Comparison of ENCODE assay signal across 1 cellular context in genomic region chr6:23245559-23245958, GRCh38.
TF ChIP-seq lines count a peak whose summit lies in the region.

No MANE protein-coding gene starts in this region.

TF ChIP-seq in SK-N-SH treated with all-trans-retinoic acid at 6 μM for 48 hours, 23 proteins besides CTCF, POLR2A, EP300 and RAD21 (continued from another document):
- TF ChIP-seq, protein P1, sequence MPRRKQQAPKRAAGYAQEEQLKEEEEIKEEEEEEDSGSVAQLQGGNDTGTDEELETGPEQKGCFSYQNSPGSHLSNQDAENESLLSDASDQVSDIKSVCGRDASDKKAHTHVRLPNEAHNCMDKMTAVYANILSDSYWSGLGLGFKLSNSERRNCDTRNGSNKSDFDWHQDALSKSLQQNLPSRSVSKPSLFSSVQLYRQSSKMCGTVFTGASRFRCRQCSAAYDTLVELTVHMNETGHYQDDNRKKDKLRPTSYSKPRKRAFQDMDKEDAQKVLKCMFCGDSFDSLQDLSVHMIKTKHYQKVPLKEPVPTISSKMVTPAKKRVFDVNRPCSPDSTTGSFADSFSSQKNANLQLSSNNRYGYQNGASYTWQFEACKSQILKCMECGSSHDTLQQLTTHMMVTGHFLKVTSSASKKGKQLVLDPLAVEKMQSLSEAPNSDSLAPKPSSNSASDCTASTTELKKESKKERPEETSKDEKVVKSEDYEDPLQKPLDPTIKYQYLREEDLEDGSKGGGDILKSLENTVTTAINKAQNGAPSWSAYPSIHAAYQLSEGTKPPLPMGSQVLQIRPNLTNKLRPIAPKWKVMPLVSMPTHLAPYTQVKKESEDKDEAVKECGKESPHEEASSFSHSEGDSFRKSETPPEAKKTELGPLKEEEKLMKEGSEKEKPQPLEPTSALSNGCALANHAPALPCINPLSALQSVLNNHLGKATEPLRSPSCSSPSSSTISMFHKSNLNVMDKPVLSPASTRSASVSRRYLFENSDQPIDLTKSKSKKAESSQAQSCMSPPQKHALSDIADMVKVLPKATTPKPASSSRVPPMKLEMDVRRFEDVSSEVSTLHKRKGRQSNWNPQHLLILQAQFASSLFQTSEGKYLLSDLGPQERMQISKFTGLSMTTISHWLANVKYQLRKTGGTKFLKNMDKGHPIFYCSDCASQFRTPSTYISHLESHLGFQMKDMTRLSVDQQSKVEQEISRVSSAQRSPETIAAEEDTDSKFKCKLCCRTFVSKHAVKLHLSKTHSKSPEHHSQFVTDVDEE (CRISPR knock-in tag; IDR thresholded peaks at IDR 0.05), result peak; percentile 98
- no peak for TF ChIP-seq PPARA (CRISPR knock-in tag; IDR thresholded peaks at IDR 0.05; ENCODE audit: borderline replicate concordance)
- 0 out of 2 replicates have a peak, but pooled peaks have one; percentile 60 for TF ChIP-seq SNAI2 (CRISPR knock-in tag; IDR thresholded peaks at IDR 0.05)
- 0 out of 2 replicates have a peak, but pooled peaks have one; percentile 60 for TF ChIP-seq CSDC2 (CRISPR knock-in tag; IDR thresholded peaks at IDR 0.05)
- TF ChIP-seq ZC3H10 (CRISPR knock-in tag; IDR thresholded peaks at IDR 0.05), result peak; percentile 82; the same call in 1 of the 2 replicates
- no peak for TF ChIP-seq RARB (CRISPR knock-in tag; IDR thresholded peaks at IDR 0.05)
- TF ChIP-seq TOX (CRISPR knock-in tag; IDR thresholded peaks at IDR 0.05; ENCODE audit: borderline replicate concordance), result no peak
- no peak for TF ChIP-seq BACH2 (CRISPR knock-in tag; IDR thresholded peaks at IDR 0.05; ENCODE audit: borderline replicate concordance)
- peak; percentile 97 for TF ChIP-seq ISL1 (CRISPR knock-in tag; IDR thresholded peaks at IDR 0.05)
- TF ChIP-seq ARNTL (CRISPR knock-in tag; IDR thresholded peaks at IDR 0.05; ENCODE audit: borderline replicate concordance, low read depth), result no peak
- TF ChIP-seq, protein P2, sequence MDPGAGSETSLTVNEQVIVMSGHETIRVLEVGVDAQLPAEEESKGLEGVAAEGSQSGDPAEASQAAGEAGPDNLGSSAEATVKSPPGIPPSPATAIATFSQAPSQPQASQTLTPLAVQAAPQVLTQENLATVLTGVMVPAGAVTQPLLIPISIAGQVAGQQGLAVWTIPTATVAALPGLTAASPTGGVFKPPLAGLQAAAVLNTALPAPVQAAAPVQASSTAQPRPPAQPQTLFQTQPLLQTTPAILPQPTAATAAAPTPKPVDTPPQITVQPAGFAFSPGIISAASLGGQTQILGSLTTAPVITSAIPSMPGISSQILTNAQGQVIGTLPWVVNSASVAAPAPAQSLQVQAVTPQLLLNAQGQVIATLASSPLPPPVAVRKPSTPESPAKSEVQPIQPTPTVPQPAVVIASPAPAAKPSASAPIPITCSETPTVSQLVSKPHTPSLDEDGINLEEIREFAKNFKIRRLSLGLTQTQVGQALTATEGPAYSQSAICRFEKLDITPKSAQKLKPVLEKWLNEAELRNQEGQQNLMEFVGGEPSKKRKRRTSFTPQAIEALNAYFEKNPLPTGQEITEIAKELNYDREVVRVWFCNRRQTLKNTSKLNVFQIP (CRISPR knock-in tag; IDR thresholded peaks at IDR 0.05; ENCODE audit: borderline replicate concordance, low read depth), result no peak
- peak; percentile 96; the same call in 1 of the 2 replicates for TF ChIP-seq GLIS3 (CRISPR knock-in tag; IDR thresholded peaks at IDR 0.05)
- no peak for TF ChIP-seq ZNF70 (CRISPR knock-in tag; IDR thresholded peaks at IDR 0.05)
- TF ChIP-seq ZFP30 (CRISPR knock-in tag; IDR thresholded peaks at IDR 0.05), result no peak
- TF ChIP-seq TCF4 (CRISPR knock-in tag; IDR thresholded peaks at IDR 0.05; ENCODE audit: borderline replicate concordance), result peak; percentile 98
- peak; percentile 93 for TF ChIP-seq CREB5 (CRISPR knock-in tag; IDR thresholded peaks at IDR 0.05; ENCODE audit: low read depth)
- TF ChIP-seq OSR1 (CRISPR knock-in tag; IDR thresholded peaks at IDR 0.05), result no peak
